In genomic region chr9:16690628-16691027, GRCh38 we compare ENCODE assay signal across 1 cellular context.
TF ChIP-seq lines count a peak whose summit lies in the region.

No MANE protein-coding gene starts in this region.

TF ChIP-seq in A549, 52 proteins besides CTCF, POLR2A, EP300 and RAD21 (continued from another document):
- TF ChIP-seq POLR2AphosphoS2 (conservative IDR thresholded peaks at IDR 0.05; ENCODE audit: low read length), result no peak
- TF ChIP-seq NR3C1 (IDR thresholded peaks at IDR 0.05), result no peak
- TF ChIP-seq, protein P1, sequence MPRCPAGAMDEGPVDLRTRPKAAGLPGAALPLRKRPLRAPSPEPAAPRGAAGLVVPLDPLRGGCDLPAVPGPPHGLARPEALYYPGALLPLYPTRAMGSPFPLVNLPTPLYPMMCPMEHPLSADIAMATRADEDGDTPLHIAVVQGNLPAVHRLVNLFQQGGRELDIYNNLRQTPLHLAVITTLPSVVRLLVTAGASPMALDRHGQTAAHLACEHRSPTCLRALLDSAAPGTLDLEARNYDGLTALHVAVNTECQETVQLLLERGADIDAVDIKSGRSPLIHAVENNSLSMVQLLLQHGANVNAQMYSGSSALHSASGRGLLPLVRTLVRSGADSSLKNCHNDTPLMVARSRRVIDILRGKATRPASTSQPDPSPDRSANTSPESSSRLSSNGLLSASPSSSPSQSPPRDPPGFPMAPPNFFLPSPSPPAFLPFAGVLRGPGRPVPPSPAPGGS (IDR thresholded peaks at IDR 0.05), result no peak
- no peak for TF ChIP-seq EHF (CRISPR knock-in tag; IDR thresholded peaks at IDR 0.05)
- no peak for TF ChIP-seq KDM5A (IDR thresholded peaks at IDR 0.05)
- no peak for TF ChIP-seq ZFP36 (IDR thresholded peaks at IDR 0.05; ENCODE audit: borderline replicate concordance, partially characterized antibody)
- TF ChIP-seq HEYL (CRISPR knock-in tag; IDR thresholded peaks at IDR 0.05), result no peak
- TF ChIP-seq, protein P2, sequence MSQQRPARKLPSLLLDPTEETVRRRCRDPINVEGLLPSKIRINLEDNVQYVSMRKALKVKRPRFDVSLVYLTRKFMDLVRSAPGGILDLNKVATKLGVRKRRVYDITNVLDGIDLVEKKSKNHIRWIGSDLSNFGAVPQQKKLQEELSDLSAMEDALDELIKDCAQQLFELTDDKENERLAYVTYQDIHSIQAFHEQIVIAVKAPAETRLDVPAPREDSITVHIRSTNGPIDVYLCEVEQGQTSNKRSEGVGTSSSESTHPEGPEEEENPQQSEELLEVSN (IDR thresholded peaks at IDR 0.05; ENCODE audit: borderline replicate concordance, low read depth), result no peak
- no peak for TF ChIP-seq CEBPB (IDR thresholded peaks at IDR 0.05)
- TF ChIP-seq, protein P3, sequence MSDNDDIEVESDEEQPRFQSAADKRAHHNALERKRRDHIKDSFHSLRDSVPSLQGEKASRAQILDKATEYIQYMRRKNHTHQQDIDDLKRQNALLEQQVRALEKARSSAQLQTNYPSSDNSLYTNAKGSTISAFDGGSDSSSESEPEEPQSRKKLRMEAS (IDR thresholded peaks at IDR 0.05), result no peak
- no peak for TF ChIP-seq JUNB (IDR thresholded peaks at IDR 0.05)
- no peak for TF ChIP-seq TP53 (CRISPR knock-in tag; IDR thresholded peaks at IDR 0.05)
